Comparison of ENCODE assay signal across 3 cellular contexts in genomic region chr12:10697872-10698271, GRCh38.
TF ChIP-seq lines count a peak whose summit lies in the region.

No MANE protein-coding gene starts in this region.

TF ChIP-seq in A549, 52 proteins besides CTCF, POLR2A, EP300 and RAD21:
- TF ChIP-seq KDM5A (IDR thresholded peaks at IDR 0.05) (no peak), ZC3H11A (IDR thresholded peaks at IDR 0.05) (no peak), POLR2AphosphoS2 (conservative IDR thresholded peaks at IDR 0.05; ENCODE audit: low read length) (0 out of 2 replicates have a peak, but pooled peaks have one; percentile 74), ESRRA (IDR thresholded peaks at IDR 0.05; ENCODE audit: borderline replicate concordance, low read length) (no peak), KDM1A (IDR thresholded peaks at IDR 0.05; ENCODE audit: low read depth) (no peak), HES2 (IDR thresholded peaks at IDR 0.05) (no peak)

TF ChIP-seq in HEK293, 187 proteins besides CTCF, POLR2A, EP300 and RAD21:
- TF ChIP-seq ZSCAN4 (tag by site-specific recombination; IDR thresholded peaks at IDR 0.05) (peak; percentile 83), ZNF585B (tag by site-specific recombination; IDR thresholded peaks at IDR 0.05) (no peak)
TF ChIP-seq in HEK293: peak in this region for 1.

TF ChIP-seq in H1, 55 proteins besides CTCF, POLR2A, EP300 and RAD21:
- TF ChIP-seq GABPA (IDR thresholded peaks at IDR 0.05; ENCODE audit: borderline replicate concordance, insufficient read depth, low read length) (no peak), POLR2AphosphoS5 (IDR thresholded peaks at IDR 0.05; ENCODE audit: low read depth, low read length) (0 out of 2 replicates have a peak, but pooled peaks have one; percentile 13)
